In genomic region chr2:85828725-85829124, GRCh38 we compare ENCODE assay signal across 21 cellular contexts.
DNase-seq lines count a peak whose midpoint lies in the region; ATAC-seq and TF ChIP-seq lines count a peak whose summit lies in the region.
"Had no signal": no experiment of that assay in that cellular context is flagged by ENCODE, and none has a peak within 500 bp of the region (broad histone marks: within the 10 kb centered on the region; RNA-seq: fewer than 3 reads in every experiment).

No MANE protein-coding gene starts in this region.

- H3K27ac Mint-ChIP-seq in activated CD4-positive, alpha-beta memory T cell treated with anti-CD3 and anti-CD28 coated beads, Interleukin-2, amount 10 ng/mL, durations not matched to agents 7 days and 5 days: no peak overlapping the region
- H3K27ac Mint-ChIP-seq in activated CD4-positive, alpha-beta memory T cell treated with anti-CD3 and anti-CD28 coated beads for 36 hours: no peak overlapping the region

- H3K27ac ChIP-seq in left lung: no peak overlapping the region
- H3K27ac ChIP-seq: HL-60 had no signal

- H3K4me3 ChIP-seq in fibroblast of the aortic adventitia (ENCODE audit: low read depth, low read length) (no peak overlapping the region), left lung (no peak overlapping the region)
- H3K4me3 ChIP-seq: HAP-1 had no signal

- peak; percentile 10 for DNase-seq in activated CD4-positive, alpha-beta memory T cell treated with anti-CD3 and anti-CD28 coated beads, Interleukin-2, amount 10 ng/mL, durations not matched to agents 7 days and 5 days
- no peak for DNase-seq in activated CD4-positive, alpha-beta memory T cell treated with anti-CD3 and anti-CD28 coated beads for 36 hours
- DNase-seq in SW480 (ENCODE audit: low spot score) (peak; percentile 49), fibroblast of the aortic adventitia (ENCODE audit: low read depth) (peak; percentile 58), left lung (no peak), NCI-H524 treated with DMSO at 0.1 percent for 48 hours (lab: John Stamatoyannopoulos, UW) (no peak)
- no peak for DNase-seq in activated T-cell treated with anti-CD3 and anti-CD28 coated beads, Interleukin-2, amount 50 U/mL, for 48 hours
- DNase-seq: 8988T; BE2C; CD4-positive, CD25-positive, alpha-beta regulatory T cell; GDM1; NCI-H1092; NCI-H1436 treated with DMSO at 0.1 percent for 48 hours; NCI-H2029 treated with DMSO at 0.1 percent for 48 hours; NCI-H2171; SHP77 treated with DMSO at 0.1 percent for 48 hours had no signal

- H3K4me1 Mint-ChIP-seq in activated CD4-positive, alpha-beta memory T cell treated with anti-CD3 and anti-CD28 coated beads, Interleukin-2, amount 10 ng/mL, durations not matched to agents 7 days and 5 days: peaks cover 38% of the 10 kb centered on the region
- H3K4me1 Mint-ChIP-seq in activated CD4-positive, alpha-beta memory T cell treated with anti-CD3 and anti-CD28 coated beads for 36 hours (ENCODE audit: low read depth): peaks cover 20% of the 10 kb centered on the region

- no peaks in the 10 kb centered on the region for H3K27me3 ChIP-seq in left lung
- H3K27me3 ChIP-seq: BE2C had no signal

- TF ChIP-seq CTCF in fibroblast of the aortic adventitia (IDR thresholded peaks at IDR 0.05; ENCODE audit: insufficient read depth, low read length) (no peak), left lung (IDR thresholded peaks at IDR 0.05) (no peak)

- CTCF ChIA-PET in activated CD4-positive, alpha-beta memory T cell treated with anti-CD3 and anti-CD28 coated beads, Interleukin-2, amount 10 ng/mL, durations not matched to agents 7 days and 5 days (lab: Charles Lee): interaction anchor here (2.0 to 14.3 kb wide), 7 partner anchors 9 to 278 kb away, joined by 10 to 383 read pairs (median 20); partner anchors contain the start of genes POLR1A, PTCD3 and ST3GAL5
- CTCF ChIA-PET in activated CD4-positive, alpha-beta memory T cell treated with anti-CD3 and anti-CD28 coated beads for 36 hours (lab: Charles Lee): interaction anchor here (0.6 to 9.0 kb wide), 7 partner anchors 22 to 251 kb away, joined by 3 to 179 read pairs (median 10); partner anchors contain the start of gene ST3GAL5

- ATAC-seq in GM19035 (IDR thresholded peaks at IDR 0.05; ENCODE audit: unreplicated experiment) (no peak), left lung (no peak)

- H3K4me1 ChIP-seq in left lung: peaks cover 0 to 6% of the 10 kb centered on the region in 2 donors
- H3K4me1 ChIP-seq: BE2C, Caco-2, HAP-1 had no signal

- peaks cover 7% of the 10 kb centered on the region for H3K36me3 Mint-ChIP-seq in activated CD4-positive, alpha-beta memory T cell treated with anti-CD3 and anti-CD28 coated beads, Interleukin-2, amount 10 ng/mL, durations not matched to agents 7 days and 5 days (ENCODE audit: low read depth)
- H3K36me3 Mint-ChIP-seq in activated CD4-positive, alpha-beta memory T cell treated with anti-CD3 and anti-CD28 coated beads for 36 hours: no peaks in the 10 kb centered on the region
- H3K36me3 Mint-ChIP-seq: CD4-positive, CD25-positive, alpha-beta regulatory T cell; IgD-negative memory B cell had no signal

- no peaks in the 10 kb centered on the region for H3K36me3 ChIP-seq in left lung
- H3K36me3 ChIP-seq: BE2C, HAP-1 had no signal

- H3K9me3 Mint-ChIP-seq in activated CD4-positive, alpha-beta memory T cell treated with anti-CD3 and anti-CD28 coated beads, Interleukin-2, amount 10 ng/mL, durations not matched to agents 7 days and 5 days: no peaks in the 10 kb centered on the region
- H3K9me3 Mint-ChIP-seq in activated CD4-positive, alpha-beta memory T cell treated with anti-CD3 and anti-CD28 coated beads for 36 hours: no peaks in the 10 kb centered on the region

- H3K4me3 Mint-ChIP-seq in activated CD4-positive, alpha-beta memory T cell treated with anti-CD3 and anti-CD28 coated beads, Interleukin-2, amount 10 ng/mL, durations not matched to agents 7 days and 5 days: no peak overlapping the region
- H3K4me3 Mint-ChIP-seq in activated CD4-positive, alpha-beta memory T cell treated with anti-CD3 and anti-CD28 coated beads for 36 hours: no peak overlapping the region
- H3K4me3 Mint-ChIP-seq: CD4-positive, CD25-positive, alpha-beta regulatory T cell had no signal

- intact Hi-C loops in activated CD4-positive, alpha-beta memory T cell treated with anti-CD3 and anti-CD28 coated beads for 36 hours (cut with micrococcal nuclease): no loop called here
- intact Hi-C loops in left lung (cut with DNase I): loop anchor here in 1 of 2 donors (5.0 kb wide), 1 partner anchor 249 kb away; no protein-coding TSS in a partner anchor

- POLR2A ChIA-PET in activated CD4-positive, alpha-beta memory T cell treated with anti-CD3 and anti-CD28 coated beads, Interleukin-2, amount 10 ng/mL, durations not matched to agents 7 days and 5 days (lab: Charles Lee): interaction anchor here (1.0 to 5.6 kb wide), 3 partner anchors 24 to 250 kb away, joined by 3 to 64 read pairs (median 57); partner anchors contain the start of gene ST3GAL5
- POLR2A ChIA-PET in activated CD4-positive, alpha-beta memory T cell treated with anti-CD3 and anti-CD28 coated beads for 36 hours (lab: Charles Lee): no interaction called here

- peaks cover 21% of the 10 kb centered on the region for H3K27me3 Mint-ChIP-seq in activated CD4-positive, alpha-beta memory T cell treated with anti-CD3 and anti-CD28 coated beads, Interleukin-2, amount 10 ng/mL, durations not matched to agents 7 days and 5 days
- H3K27me3 Mint-ChIP-seq in activated CD4-positive, alpha-beta memory T cell treated with anti-CD3 and anti-CD28 coated beads for 36 hours: peaks cover 3% of the 10 kb centered on the region
- H3K27me3 Mint-ChIP-seq: IgD-negative memory B cell had no signal

- H3K9me3 ChIP-seq in left lung: no peaks in the 10 kb centered on the region
- H3K9me3 ChIP-seq: BE2C, Caco-2, HAP-1 had no signal

Comparison
In these comparisons a context has a peak if more than half of its experiments do, and no peak if none do; other contexts are left out.
1. DNase-seq: peak in activated CD4-positive, alpha-beta memory T cell treated with anti-CD3 and anti-CD28 coated beads, Interleukin-2, amount 10 ng/mL, durations not matched to agents 7 days and 5 days (single experiment), SW480 (single experiment) and fibroblast of the aortic adventitia (single experiment); none in activated CD4-positive, alpha-beta memory T cell treated with anti-CD3 and anti-CD28 coated beads for 36 hours (single experiment), left lung (0 of 2), activated T-cell treated with anti-CD3 and anti-CD28 coated beads, Interleukin-2, amount 50 U/mL, for 48 hours (0 of 2) and NCI-H524 treated with DMSO at 0.1 percent for 48 hours (single experiment).